ENCODE assay signal across 8 cellular contexts in genomic region chr19:55503447-55504251, GRCh38. TPM values are rescaled to one million over a fixed set of nuclear protein-coding genes. Genes with fewer than 3 reads are reported as not detected.
DNase-seq lines count a peak whose midpoint lies in the region; ATAC-seq and TF ChIP-seq lines count a peak whose summit lies in the region.

No MANE protein-coding gene starts in this region.

- peaks cover 2% of the 10 kb centered on the region for H3K9me3 Mint-ChIP-seq in activated naive CD8-positive, alpha-beta T cell treated with anti-CD3 and anti-CD28 coated beads, Interleukin-2, amount 10 ng/mL, durations not matched to agents 7 days and 5 days

- H3K79me2 ChIP-seq in SU-DHL-6 (ENCODE audit: insufficient read depth, low read length), result no peaks in the 10 kb centered on the region

- H3K36me3 ChIP-seq in SU-DHL-6 (ENCODE audit: low read length), result no peaks in the 10 kb centered on the region
- H3K36me3 ChIP-seq in upper lobe of left lung, result no peaks in the 10 kb centered on the region

- peak overlapping the region; percentile 73 for H3K4me3 Mint-ChIP-seq in activated naive CD8-positive, alpha-beta T cell treated with anti-CD3 and anti-CD28 coated beads, Interleukin-2, amount 10 ng/mL, durations not matched to agents 7 days and 5 days

- H3K4me2 ChIP-seq in SU-DHL-6 (ENCODE audit: low read depth, low read length, poor library complexity, severe bottlenecking), result peak overlapping the region; percentile 66

- 19 to 31% methylated on average over 38 to 55 of the region's 68 CpGs for WGBS in upper lobe of left lung, 2 donors

- peak; percentile 88 for ATAC-seq in HG02623 (IDR thresholded peaks at IDR 0.05; ENCODE audit: unreplicated experiment)
- peak; percentile 96 for ATAC-seq in activated naive CD8-positive, alpha-beta T cell treated with anti-CD3 and anti-CD28 coated beads, Interleukin-2, amount 10 ng/mL, durations not matched to agents 7 days and 5 days (ENCODE audit: low read depth)
- peak; percentile 95 to 97 for ATAC-seq in upper lobe of left lung (ENCODE audit: low FRiP score in 2 of 2)

- H2AFZ ChIP-seq in SU-DHL-6 (ENCODE audit: low read depth, low read length, severe bottlenecking), result peak overlapping the region; percentile 98

- H3K9me3 ChIP-seq in SU-DHL-6 (ENCODE audit: insufficient read depth, low read length), result no peaks in the 10 kb centered on the region
- no peaks in the 10 kb centered on the region for H3K9me3 ChIP-seq in upper lobe of left lung

- TF ChIP-seq EP300 in upper lobe of left lung (IDR thresholded peaks at IDR 0.05), result no peak

- DNase-seq in GM12864 (ENCODE audit: low read depth), result peak; percentile 68
- peak; percentile 90 for DNase-seq in NCI-H1092 treated with DMSO at 0.1 percent for 48 hours (lab: John Stamatoyannopoulos, UW)
- DNase-seq in activated naive CD8-positive, alpha-beta T cell treated with anti-CD3 and anti-CD28 coated beads, Interleukin-2, amount 10 ng/mL, durations not matched to agents 7 days and 5 days, result peak; percentile 96
- DNase-seq in cardiac septum (ENCODE audit: low spot score), result peak; percentile 96
- DNase-seq in posterior vena cava (ENCODE audit: low spot score), result peak; percentile 98
- peak; percentile 90 to 99 for DNase-seq in upper lobe of left lung

- peaks cover 4 to 11% (median 7%) of the 10 kb centered on the region in 4 donors for H3K4me1 ChIP-seq in upper lobe of left lung

- peak overlapping the region; percentile 77 for H3K27ac Mint-ChIP-seq in activated naive CD8-positive, alpha-beta T cell treated with anti-CD3 and anti-CD28 coated beads, Interleukin-2, amount 10 ng/mL, durations not matched to agents 7 days and 5 days

- H3K27me3 Mint-ChIP-seq in activated naive CD8-positive, alpha-beta T cell treated with anti-CD3 and anti-CD28 coated beads, Interleukin-2, amount 10 ng/mL, durations not matched to agents 7 days and 5 days, result peaks cover 3% of the 10 kb centered on the region

- no peak overlapping the region for H3K27ac ChIP-seq in SU-DHL-6 (ENCODE audit: low read depth, low read length)
- peak overlapping the region; percentile 57 to 79 (median 70) for H3K27ac ChIP-seq in upper lobe of left lung

- POLR2A ChIA-PET in activated naive CD8-positive, alpha-beta T cell treated with anti-CD3 and anti-CD28 coated beads, Interleukin-2, amount 10 ng/mL, durations not matched to agents 7 days and 5 days (lab: Charles Lee), result interaction anchor here (0.6 to 1.5 kb wide), 15 partner anchors 18 to 250 kb away, joined by 3 to 11 read pairs (median 3); partner anchors contain the start of genes ISOC2, NAT14, UBE2S and ZNF628

- H3K4me3 ChIP-seq in GM12864 (ENCODE audit: low read depth, low read length) (peak overlapping the region; percentile 21), SU-DHL-6 (ENCODE audit: insufficient read depth, low read length, poor library complexity, severe bottlenecking) (peak overlapping the region; percentile 54), upper lobe of left lung (peak overlapping the region; percentile 34 to 71 (median 50))

- peak; percentile 96 for TF ChIP-seq CTCF in GM12864 (IDR thresholded peaks at IDR 0.05; ENCODE audit: low read depth, low read length, missing control alignments)
- TF ChIP-seq CTCF in SU-DHL-6 (IDR thresholded peaks at IDR 0.05; ENCODE audit: insufficient read depth, low read length, poor library complexity, severe bottlenecking), result peak; percentile 94
- peak; percentile 97 to 99 (median 98) for TF ChIP-seq CTCF in upper lobe of left lung (IDR thresholded peaks at IDR 0.05)

- no peaks in the 10 kb centered on the region for H3F3A ChIP-seq in SU-DHL-6 (ENCODE audit: insufficient read depth)

- no peak for TF ChIP-seq POLR2A in upper lobe of left lung (IDR thresholded peaks at IDR 0.05)

- peaks cover 15% of the 10 kb centered on the region for H3K4me1 Mint-ChIP-seq in activated naive CD8-positive, alpha-beta T cell treated with anti-CD3 and anti-CD28 coated beads, Interleukin-2, amount 10 ng/mL, durations not matched to agents 7 days and 5 days

- H3K27me3 ChIP-seq in SU-DHL-6 (ENCODE audit: low read length) (no peaks in the 10 kb centered on the region), upper lobe of left lung (no peaks in the 10 kb centered on the region)

- H3K9me2 ChIP-seq in SU-DHL-6 (replicated peaks; ENCODE audit: insufficient read depth, low read length), result no peaks in the 10 kb centered on the region

- peaks cover 9% of the 10 kb centered on the region for H3K36me3 Mint-ChIP-seq in activated naive CD8-positive, alpha-beta T cell treated with anti-CD3 and anti-CD28 coated beads, Interleukin-2, amount 10 ng/mL, durations not matched to agents 7 days and 5 days

- intact Hi-C loops in cardiac septum (cut with DNase I) (loop anchor here (1.0 kb wide), 1 partner anchor 36 kb away; no protein-coding TSS in a partner anchor), posterior vena cava (cut with DNase I) (loop anchor here (5.0 to 10.0 kb wide), 3 partner anchors 36 to 359 kb away; partner anchors contain the start of gene TNNT1 (in 1 of the 2))

- H4K20me1 ChIP-seq in SU-DHL-6 (ENCODE audit: low read depth, low read length), result no peaks in the 10 kb centered on the region

- H3K9ac ChIP-seq in SU-DHL-6 (ENCODE audit: low read length), result peak overlapping the region; percentile 53

RNA-seq across cellular contexts. Expression of gene SSC5D, which starts 15.4 kb away (rescaled TPM):
- 1 to 10 TPM in 1 of 2 experiments, under 1 TPM in 1; 0.86 to 1.1 TPM for total RNA-seq in activated naive CD8-positive, alpha-beta T cell treated with anti-CD3 and anti-CD28 coated beads, Interleukin-2, amount 10 ng/mL, durations not matched to agents 7 days and 5 days
- 7.7 TPM for total RNA-seq in cardiac septum
- total RNA-seq in posterior vena cava, result 10 to 100 TPM; 32.4 to 40.6 TPM
- total RNA-seq in upper lobe of left lung, result 10 to 100 TPM in 1 of 6 donors, 1 to 10 TPM in 4, under 1 TPM in 1; 0.39 to 10.1 (median 6.7) TPM

RNA-seq across cellular contexts. Expression of gene NAT14, which starts 18.7 kb away (rescaled TPM):
- 10 to 100 TPM; 14.5 to 15.0 TPM for total RNA-seq in activated naive CD8-positive, alpha-beta T cell treated with anti-CD3 and anti-CD28 coated beads, Interleukin-2, amount 10 ng/mL, durations not matched to agents 7 days and 5 days
- 6.0 TPM for total RNA-seq in cardiac septum
- total RNA-seq in posterior vena cava, result 10 to 100 TPM; 15.8 to 16.3 TPM
- 10 to 100 TPM; 13.1 to 19.2 (median 16.3) TPM for total RNA-seq in upper lobe of left lung

RNA-seq across cellular contexts. Expression of gene ZNF628, which starts 27.2 kb away (rescaled TPM):
- total RNA-seq in activated naive CD8-positive, alpha-beta T cell treated with anti-CD3 and anti-CD28 coated beads, Interleukin-2, amount 10 ng/mL, durations not matched to agents 7 days and 5 days, result 10 to 100 TPM in 1 of 2 experiments, 1 to 10 TPM in 1; 9.4 to 11.5 TPM
- total RNA-seq in cardiac septum (3.4 TPM), posterior vena cava (1 to 10 TPM; 5.7 to 7.9 TPM), upper lobe of left lung (10 to 100 TPM in 5 of 6 donors, 1 to 10 TPM in 1; 9.9 to 32.1 (median 12.4) TPM)

RNA-seq across cellular contexts. Expression of gene SBK2, which starts 33.3 kb away (rescaled TPM):
- total RNA-seq in activated naive CD8-positive, alpha-beta T cell treated with anti-CD3 and anti-CD28 coated beads, Interleukin-2, amount 10 ng/mL, durations not matched to agents 7 days and 5 days, result not detected
- total RNA-seq in cardiac septum (2.0 TPM), posterior vena cava (not detected), upper lobe of left lung (not detected)

RNA-seq across cellular contexts. Expression of gene C19orf85, which starts 39.1 kb away (rescaled TPM):
- not detected for total RNA-seq in activated naive CD8-positive, alpha-beta T cell treated with anti-CD3 and anti-CD28 coated beads, Interleukin-2, amount 10 ng/mL, durations not matched to agents 7 days and 5 days
- total RNA-seq in cardiac septum (not detected), posterior vena cava (not detected), upper lobe of left lung (not detected)
